11 cellular contexts compared by ENCODE assay signal in genomic region chr10:14570800-14571199, GRCh38.
A peak's percentile ranks its signal among the peaks of the same experiment; 100 is the strongest.
DNase-seq lines count a peak whose midpoint lies in the region; ATAC-seq, FAIRE-seq and TF ChIP-seq lines count a peak whose summit lies in the region.
"Had no signal": no experiment of that assay in that cellular context is flagged by ENCODE, and none has a peak within 500 bp of the region (broad histone marks: within the 10 kb centered on the region; RNA-seq: fewer than 3 reads in every experiment).

No MANE protein-coding gene starts in this region.

- H3K9ac ChIP-seq in MM.1S (ENCODE audit: low read length): no peak overlapping the region

- DNase-seq in MM.1S (no peak), pancreas (no peak), chondrocyte (ENCODE audit: low spot score) (no peak), NCI-H128 (lab: John Stamatoyannopoulos, UW; ENCODE audit: unreplicated experiment) (no peak), EL (no peak)
- DNase-seq in effector memory CD4-positive, alpha-beta T cell: no peak
- DNase-seq: NCI-H510A had no signal

- no peaks in the 10 kb centered on the region for H3K9me3 ChIP-seq in MM.1S (replicated peaks; ENCODE audit: insufficient read depth, low read length)
- H3K9me3 ChIP-seq in effector memory CD4-positive, alpha-beta T cell (ENCODE audit: control insufficient read depth, low read length): no peaks in the 10 kb centered on the region
- no peaks in the 10 kb centered on the region for H3K9me3 ChIP-seq in pancreas
- H3K9me3 ChIP-seq: thoracic aorta had no signal

- 10 to 33% methylated on average over 1 of the region's 1 CpG for WGBS in pancreas, 2 donors

- peaks cover 10% of the 10 kb centered on the region for H3F3A ChIP-seq in MM.1S (ENCODE audit: insufficient read depth, low read length)

- H3K4me3 ChIP-seq in MM.1S (ENCODE audit: low read length) (no peak overlapping the region), pancreas (no peak overlapping the region)
- peak overlapping the region; percentile 58 for H3K4me3 ChIP-seq in effector memory CD4-positive, alpha-beta T cell (ENCODE audit: insufficient read depth, low read depth, low read length, poor library complexity, severe bottlenecking)
- H3K4me3 ChIP-seq: thoracic aorta had no signal

- no peak for ATAC-seq in pancreas
- ATAC-seq in GM18498 (IDR thresholded peaks at IDR 0.05; ENCODE audit: unreplicated experiment): no peak

- H3K79me2 ChIP-seq in MM.1S (ENCODE audit: low read length): peaks cover 98% of the 10 kb centered on the region

- H3K27ac ChIP-seq in C4-2B (peak overlapping the region; percentile 88), MM.1S (ENCODE audit: low read length) (peak overlapping the region; percentile 58; the same call in 1 of the 2 replicates), pancreas (peak overlapping the region; percentile 56 to 91 (median 76))
- H3K27ac ChIP-seq in effector memory CD4-positive, alpha-beta T cell (ENCODE audit: insufficient read depth, low read length, poor library complexity, severe bottlenecking): peak overlapping the region; percentile 96

- no peak for TF ChIP-seq CTCF in C4-2B (conservative IDR thresholded peaks at IDR 0.05)
- TF ChIP-seq CTCF in MM.1S (IDR thresholded peaks at IDR 0.05; ENCODE audit: low read length): no peak
- TF ChIP-seq CTCF in pancreas (IDR thresholded peaks at IDR 0.05): no peak
- TF ChIP-seq CTCF in chondrocyte (IDR thresholded peaks at IDR 0.05): no peak

- FAIRE-seq in pancreas (lab: Jason Lieb, UNC): no peak

- no peaks in the 10 kb centered on the region; the same call in 1 of the 2 replicates for H4K20me1 ChIP-seq in MM.1S (ENCODE audit: insufficient read depth, low read length)

- no peaks in the 10 kb centered on the region for H3K27me3 Mint-ChIP-seq in chondrocyte (ENCODE audit: low read depth)
- H3K27me3 Mint-ChIP-seq: brain had no signal

- H3K27ac Mint-ChIP-seq in chondrocyte (ENCODE audit: unreplicated experiment): no peak overlapping the region

- H3K4me1 Mint-ChIP-seq in chondrocyte (ENCODE audit: low read depth): peaks cover 18% of the 10 kb centered on the region

- intact Hi-C loops in pancreas (cut with DNase I): no loop called here

- H3K36me3 ChIP-seq in MM.1S (replicated peaks; ENCODE audit: insufficient read depth, low read length) (peaks cover 20% of the 10 kb centered on the region), pancreas (no peaks in the 10 kb centered on the region)
- peaks cover 19% of the 10 kb centered on the region for H3K36me3 ChIP-seq in effector memory CD4-positive, alpha-beta T cell (ENCODE audit: control insufficient read depth, insufficient read depth, low read length)
- H3K36me3 ChIP-seq: thoracic aorta had no signal

- H3K9me3 Mint-ChIP-seq in chondrocyte (ENCODE audit: low read depth): peaks cover 3% of the 10 kb centered on the region

- no peaks in the 10 kb centered on the region for H3K27me3 ChIP-seq in MM.1S (replicated peaks; ENCODE audit: insufficient read depth, low read length)
- H3K27me3 ChIP-seq in effector memory CD4-positive, alpha-beta T cell (replicated peaks; ENCODE audit: control insufficient read depth, insufficient read depth, low read length, poor library complexity, severe bottlenecking): no peaks in the 10 kb centered on the region
- no peaks in the 10 kb centered on the region for H3K27me3 ChIP-seq in pancreas

- H3K9me2 ChIP-seq in MM.1S (replicated peaks; ENCODE audit: insufficient read depth, low read length): no peaks in the 10 kb centered on the region

- H3K4me3 Mint-ChIP-seq in chondrocyte (ENCODE audit: unreplicated experiment): no peak overlapping the region
- H3K4me3 Mint-ChIP-seq: brain had no signal

- H3K4me2 ChIP-seq in MM.1S (ENCODE audit: low read depth, low read length): no peak overlapping the region; the same call in 1 of the 2 replicates

- no peak overlapping the region for H2AFZ ChIP-seq in MM.1S (ENCODE audit: low read length)

- H3K4me1 ChIP-seq in MM.1S (ENCODE audit: low read length) (peaks cover 45% of the 10 kb centered on the region), pancreas (peaks cover 33 to 46% (median 38%) of the 10 kb centered on the region in 3 donors)
- H3K4me1 ChIP-seq in effector memory CD4-positive, alpha-beta T cell (ENCODE audit: control insufficient read depth, insufficient read depth, low read length, poor library complexity, severe bottlenecking): peaks cover 68% of the 10 kb centered on the region

- H3K36me3 Mint-ChIP-seq in chondrocyte (ENCODE audit: low read depth): peaks cover 7% of the 10 kb centered on the region
